In genomic region chr15:30962659-30963058, GRCh38 we compare ENCODE assay signal across 1 cellular context.
TF ChIP-seq lines count a peak whose summit lies in the region.

No MANE protein-coding gene starts in this region.

TF ChIP-seq in HEK293, 187 proteins besides CTCF, POLR2A, EP300 and RAD21:
- TF ChIP-seq ZNF513 (tag by site-specific recombination; IDR thresholded peaks at IDR 0.05): no peak
- no peak for TF ChIP-seq PRDM10 (tag by site-specific recombination; IDR thresholded peaks at IDR 0.05)
- no peak for TF ChIP-seq ZNF596 (tag by site-specific recombination; IDR thresholded peaks at IDR 0.05)
- no peak for TF ChIP-seq ZNF423 (tag by site-specific recombination; IDR thresholded peaks at IDR 0.05)
- TF ChIP-seq ZNF37A (tag by site-specific recombination; IDR thresholded peaks at IDR 0.05): no peak
- TF ChIP-seq EGR2 (tag by site-specific recombination; IDR thresholded peaks at IDR 0.05; ENCODE audit: low read depth): no peak
- TF ChIP-seq SCRT2 (tag by site-specific recombination; IDR thresholded peaks at IDR 0.05): peak; percentile 60
- TF ChIP-seq ZBTB49 (tag by site-specific recombination; IDR thresholded peaks at IDR 0.05; ENCODE audit: low read depth): no peak
